17 cellular contexts compared by ENCODE assay signal in genomic region chr17:11882716-11883115, GRCh38.
DNase-seq lines count a peak whose midpoint lies in the region; ATAC-seq and TF ChIP-seq lines count a peak whose summit lies in the region.
"Had no signal": no experiment of that assay in that cellular context is flagged by ENCODE, and none has a peak within 500 bp of the region (broad histone marks: within the 10 kb centered on the region; RNA-seq: fewer than 3 reads in every experiment).

No MANE protein-coding gene starts in this region.

- H2AFZ ChIP-seq in hepatocyte (no peak overlapping the region), osteoblast (ENCODE audit: low read length) (no peak overlapping the region)
- H2AFZ ChIP-seq: GM23248 had no signal

- H3K9me3 ChIP-seq in right atrium auricular region, result no peaks in the 10 kb centered on the region
- H3K9me3 ChIP-seq in right cardiac atrium (ENCODE audit: control insufficient read depth, low read length), result no peaks in the 10 kb centered on the region
- H3K9me3 ChIP-seq in hepatocyte (ENCODE audit: low read depth), result no peaks in the 10 kb centered on the region
- H3K9me3 ChIP-seq in osteoblast (ENCODE audit: low read depth, low read length), result peaks cover 2% of the 10 kb centered on the region
- H3K9me3 ChIP-seq: A549 had no signal

- H3K79me2 ChIP-seq in hepatocyte (no peaks in the 10 kb centered on the region), osteoblast (ENCODE audit: insufficient read depth, low read length) (no peaks in the 10 kb centered on the region)

- WGBS in right cardiac atrium, result 65% methylated on average over 3 of the region's 3 CpGs
- WGBS in hepatocyte (ENCODE audit: low lambda C conversion rate, missing lambda C conversion rate), result 39% methylated on average over 3 of the region's 3 CpGs

- DNase-seq in right atrium auricular region (ENCODE audit: low spot score) (peak; percentile 4), right cardiac atrium (no peak), hepatocyte (ENCODE audit: low spot score) (no peak), osteoblast (ENCODE audit: insufficient read length, low spot score, missing footprints) (peak; percentile 32), activated T-cell treated with anti-CD3 and anti-CD28 coated beads for 4 hours (no peak), SW480 (ENCODE audit: low spot score) (no peak)
- DNase-seq in activated CD4-positive, alpha-beta T cell treated with anti-CD3 and anti-CD28 coated beads, Interleukin-2, amount 50 U/mL, for 48 hours, result no peak
- DNase-seq: AML-193; CD4-positive, alpha-beta T cell; DMS153; DMS79; GF-D8; GM23248; HCEC 1CT had no signal

- no peak for ATAC-seq in right cardiac atrium
- ATAC-seq: A549 had no signal

- intact Hi-C loops in right cardiac atrium (cut with DNase I), result no loop called here

- no peaks in the 10 kb centered on the region for H4K20me1 ChIP-seq in hepatocyte (ENCODE audit: insufficient read depth, poor library complexity, severe bottlenecking)
- no peaks in the 10 kb centered on the region for H4K20me1 ChIP-seq in osteoblast (ENCODE audit: insufficient read depth, low read length)

- no peak overlapping the region for H3K4me2 ChIP-seq in hepatocyte
- H3K4me2 ChIP-seq in osteoblast (ENCODE audit: insufficient read depth, low read length), result no peak overlapping the region
- H3K4me2 ChIP-seq: A549 had no signal

- H3K4me3 ChIP-seq in right atrium auricular region, result no peak overlapping the region
- H3K4me3 ChIP-seq in right cardiac atrium (ENCODE audit: low read length), result no peak overlapping the region
- no peak overlapping the region for H3K4me3 ChIP-seq in hepatocyte
- H3K4me3 ChIP-seq in osteoblast (ENCODE audit: insufficient read depth, low read length), result no peak overlapping the region
- H3K4me3 ChIP-seq: A549, GM23248 had no signal

- H3K9me2 ChIP-seq in hepatocyte (replicated peaks; ENCODE audit: insufficient read depth), result no peaks in the 10 kb centered on the region

- TF ChIP-seq CTCF in right atrium auricular region (IDR thresholded peaks at IDR 0.05) (no peak), hepatocyte (IDR thresholded peaks at IDR 0.05; ENCODE audit: poor library complexity) (no peak), osteoblast (IDR thresholded peaks at IDR 0.05; ENCODE audit: extremely low read depth, low read depth, low read length) (no peak)

- no peaks in the 10 kb centered on the region for H3K27me3 ChIP-seq in right atrium auricular region
- no peaks in the 10 kb centered on the region for H3K27me3 ChIP-seq in right cardiac atrium (ENCODE audit: control insufficient read depth, insufficient read depth)
- no peaks in the 10 kb centered on the region for H3K27me3 ChIP-seq in hepatocyte
- no peaks in the 10 kb centered on the region for H3K27me3 ChIP-seq in osteoblast (ENCODE audit: insufficient read depth, low read length)

- H3K27ac ChIP-seq in right atrium auricular region (no peak overlapping the region), right cardiac atrium (ENCODE audit: low read length) (no peak overlapping the region), hepatocyte (peak overlapping the region; percentile 59), osteoblast (ENCODE audit: low read depth, low read length) (no peak overlapping the region)
- H3K27ac ChIP-seq: 22Rv1, A549, C4-2B, GM23248 had no signal

- H3K36me3 ChIP-seq in right atrium auricular region, result no peaks in the 10 kb centered on the region
- H3K36me3 ChIP-seq in hepatocyte (replicated peaks; ENCODE audit: insufficient read depth, low read depth), result no peaks in the 10 kb centered on the region
- H3K36me3 ChIP-seq in osteoblast (ENCODE audit: insufficient read depth, low read length), result no peaks in the 10 kb centered on the region

- H3K4me1 ChIP-seq in right atrium auricular region (no peaks in the 10 kb centered on the region), right cardiac atrium (ENCODE audit: control insufficient read depth, insufficient read depth, low read length) (no peaks in the 10 kb centered on the region), hepatocyte (ENCODE audit: insufficient read depth) (no peaks in the 10 kb centered on the region), osteoblast (ENCODE audit: insufficient read depth, low read length) (no peaks in the 10 kb centered on the region)
- H3K4me1 ChIP-seq: A549 had no signal

Comparison
In these comparisons a context has a peak if more than half of its experiments do, and no peak if none do; other contexts are left out.
1. DNase-seq: peak in right atrium auricular region (single experiment) and osteoblast (single experiment); none in right cardiac atrium (0 of 3), hepatocyte (single experiment), activated T-cell treated with anti-CD3 and anti-CD28 coated beads for 4 hours (single experiment), SW480 (single experiment) and activated CD4-positive, alpha-beta T cell treated with anti-CD3 and anti-CD28 coated beads, Interleukin-2, amount 50 U/mL, for 48 hours (0 of 2).